In genomic region chr14:69767369-69767999, GRCh38 we compare ENCODE assay signal across 8 cellular contexts. TPM values are rescaled to one million over a fixed set of nuclear protein-coding genes. Genes with fewer than 3 reads are reported as not detected.
A peak's percentile ranks its signal among the peaks of the same experiment; 100 is the strongest.
DNase-seq lines count a peak whose midpoint lies in the region; ATAC-seq and TF ChIP-seq lines count a peak whose summit lies in the region.

No MANE protein-coding gene starts in this region.

- H3K36me3 Mint-ChIP-seq in Calu3 (ENCODE audit: insufficient read depth, unreplicated experiment): peaks cover 59% of the 10 kb centered on the region

- H3K4me1 Mint-ChIP-seq in Calu3 (ENCODE audit: low read depth, unreplicated experiment): peaks cover 17% of the 10 kb centered on the region

- no peaks in the 10 kb centered on the region for H3K9me2 ChIP-seq in OCI-LY1 (ENCODE audit: low read depth, low read length)

- peaks cover 3% of the 10 kb centered on the region for H3K9me3 Mint-ChIP-seq in Calu3 (ENCODE audit: low read depth, unreplicated experiment)

- H3K9ac ChIP-seq in OCI-LY1 (ENCODE audit: low read length): peak overlapping the region; percentile 98

- peak overlapping the region; percentile 77 for H3K4me2 ChIP-seq in OCI-LY1 (ENCODE audit: low read length)

- H3K4me3 ChIP-seq in OCI-LY1 (ENCODE audit: low read depth, low read length, poor library complexity, severe bottlenecking) (peak overlapping the region; percentile 94), mucosa of descending colon (peak overlapping the region; percentile 97)

- intact Hi-C loops in Calu3 (cut with micrococcal nuclease; ENCODE audit: unreplicated experiment): no loop called here
- intact Hi-C loops in mucosa of descending colon (cut with DNase I, micrococcal nuclease): no loop called here

- H3K9me3 ChIP-seq in OCI-LY1 (ENCODE audit: low read length): no peaks in the 10 kb centered on the region
- H3K9me3 ChIP-seq in mucosa of descending colon: no peaks in the 10 kb centered on the region

- BruUV-seq in Calu3 (replicated peaks; lab: Mats Ljungman, UMichigan): no TSS peak

- H2AFZ ChIP-seq in OCI-LY1 (ENCODE audit: low read length): no peak overlapping the region

- CTCF ChIA-PET in Calu3 (lab: Charles Lee): interaction anchor here (0.7 to 1.0 kb wide), 3 partner anchors 16 to 109 kb away, joined by 3 read pairs; no protein-coding TSS in a partner anchor

- H3K36me3 ChIP-seq in OCI-LY1 (ENCODE audit: insufficient read depth, low read length) (peaks cover 53% of the 10 kb centered on the region), mucosa of descending colon (ENCODE audit: low read depth) (peaks cover 12% of the 10 kb centered on the region)

- DNase-seq in Calu3 (peak; percentile 94), HuH-7.5 (ENCODE audit: low spot score) (peak; percentile 71), activated T-cell treated with anti-CD3 and anti-CD28 coated beads for 4 hours (peak; percentile 79), epithelial cell of prostate (ENCODE audit: low read depth, low spot score) (peak; percentile 64), mucosa of descending colon (peak; percentile 92 to 96 (median 94))
- peak; percentile 90 for DNase-seq in stimulated activated CD8-positive, alpha-beta memory T cell treated with anti-CD3 and anti-CD28 coated beads, Interleukin-2, amount 100 ng/mL, for 48 hours (ENCODE audit: low read depth in 2 of 2)

- H3K27ac Mint-ChIP-seq in Calu3 (ENCODE audit: unreplicated experiment): peak overlapping the region; percentile 98

- H3K27ac ChIP-seq in OCI-LY1 (ENCODE audit: low read depth, low read length, poor library complexity, severe bottlenecking) (peak overlapping the region; percentile 93), epithelial cell of prostate (peak overlapping the region; percentile 97)

- TF ChIP-seq CTCF in Calu3 (IDR thresholded peaks at IDR 0.05; ENCODE audit: unreplicated experiment) (no peak), OCI-LY1 (IDR thresholded peaks at IDR 0.05; ENCODE audit: low read length) (no peak), mucosa of descending colon (IDR thresholded peaks at IDR 0.05) (no peak)

- H3K79me2 ChIP-seq in OCI-LY1 (ENCODE audit: insufficient read depth, low read length): peaks cover 26% of the 10 kb centered on the region

- peak overlapping the region; percentile 100 for H3K4me3 Mint-ChIP-seq in Calu3 (ENCODE audit: low read depth, unreplicated experiment)

- H3K4me1 ChIP-seq in OCI-LY1 (ENCODE audit: insufficient read depth, low read length, severe bottlenecking) (peaks cover 25% of the 10 kb centered on the region), mucosa of descending colon (ENCODE audit: low read depth) (peaks cover 23% of the 10 kb centered on the region)

- H3K27me3 Mint-ChIP-seq in Calu3 (ENCODE audit: unreplicated experiment): no peaks in the 10 kb centered on the region

- ATAC-seq in GM21528 (IDR thresholded peaks at IDR 0.05; ENCODE audit: low FRiP score, unreplicated experiment) (peak; percentile 74), mucosa of descending colon (peak; percentile 93)

- peaks cover under 1% of the 10 kb centered on the region; the same call in 1 of the 2 replicates for H3F3A ChIP-seq in OCI-LY1 (ENCODE audit: insufficient read depth, low read length)

- H4K20me1 ChIP-seq in OCI-LY1 (ENCODE audit: insufficient read depth, low read length): peaks cover 5% of the 10 kb centered on the region; the same call in 1 of the 2 replicates

- H3K27me3 ChIP-seq in OCI-LY1 (ENCODE audit: insufficient read depth, low read length): no peaks in the 10 kb centered on the region

RNA-seq across cellular contexts. Expression of gene SRSF5, which starts 0.5 kb away (rescaled TPM):
- total RNA-seq in Calu3 (2022): 253 and 256 TPM in 2 replicates
- total RNA-seq in mucosa of descending colon: 100 to 1,000 TPM; 324 to 383 (median 352) TPM

RNA-seq across cellular contexts. Expression of gene SLC10A1, which starts 29.6 kb away (rescaled TPM):
- not detected in 2 replicates for total RNA-seq in Calu3 (2022)
- total RNA-seq in mucosa of descending colon: not detected

Comparison
In these comparisons a context has a peak if more than half of its experiments do, and no peak if none do; other contexts are left out.
1. Peak in every context shown above with its lines: DNase-seq, ATAC-seq, H3K4me3 ChIP-seq and H3K27ac ChIP-seq.